ENCODE assay signal across 1 cellular context in the genomic region with DNA sequence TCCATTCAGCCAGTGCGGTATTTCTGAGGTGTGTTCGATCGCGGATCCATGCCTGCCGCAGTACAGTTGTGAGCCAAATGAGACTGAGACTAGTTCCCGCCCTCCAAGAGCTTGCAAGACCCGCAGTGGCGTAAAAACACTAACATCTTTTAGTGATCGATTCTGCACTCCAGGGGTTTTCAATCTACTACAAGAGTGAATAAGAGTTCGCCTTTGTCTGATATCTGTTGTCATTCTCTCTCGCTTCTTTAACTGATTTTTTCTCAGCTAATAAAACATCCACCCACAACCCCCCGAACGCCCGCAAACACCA.
TF ChIP-seq lines count a peak whose summit lies in the region.

No MANE protein-coding gene starts in this region.

TF ChIP-seq in HEK293, 187 proteins besides CTCF, POLR2A, EP300 and RAD21 (continued from another document):
- TF ChIP-seq, protein P1, sequence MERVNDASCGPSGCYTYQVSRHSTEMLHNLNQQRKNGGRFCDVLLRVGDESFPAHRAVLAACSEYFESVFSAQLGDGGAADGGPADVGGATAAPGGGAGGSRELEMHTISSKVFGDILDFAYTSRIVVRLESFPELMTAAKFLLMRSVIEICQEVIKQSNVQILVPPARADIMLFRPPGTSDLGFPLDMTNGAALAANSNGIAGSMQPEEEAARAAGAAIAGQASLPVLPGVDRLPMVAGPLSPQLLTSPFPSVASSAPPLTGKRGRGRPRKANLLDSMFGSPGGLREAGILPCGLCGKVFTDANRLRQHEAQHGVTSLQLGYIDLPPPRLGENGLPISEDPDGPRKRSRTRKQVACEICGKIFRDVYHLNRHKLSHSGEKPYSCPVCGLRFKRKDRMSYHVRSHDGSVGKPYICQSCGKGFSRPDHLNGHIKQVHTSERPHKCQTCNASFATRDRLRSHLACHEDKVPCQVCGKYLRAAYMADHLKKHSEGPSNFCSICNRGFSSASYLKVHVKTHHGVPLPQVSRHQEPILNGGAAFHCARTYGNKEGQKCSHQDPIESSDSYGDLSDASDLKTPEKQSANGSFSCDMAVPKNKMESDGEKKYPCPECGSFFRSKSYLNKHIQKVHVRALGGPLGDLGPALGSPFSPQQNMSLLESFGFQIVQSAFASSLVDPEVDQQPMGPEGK (tag by site-specific recombination; IDR thresholded peaks at IDR 0.05) = 0 out of 2 replicates have a peak, but pooled peaks have one; percentile 52
- TF ChIP-seq ZNF501 (tag by site-specific recombination; IDR thresholded peaks at IDR 0.05) (0 out of 2 replicates have a peak, but pooled peaks have one; percentile 24), ZNF324 (tag by site-specific recombination; IDR thresholded peaks at IDR 0.05) (no peak), ZBTB8A (tag by site-specific recombination; IDR thresholded peaks at IDR 0.05) (peak; percentile 27; the same call in 1 of the 2 replicates), KLF10 (tag by site-specific recombination; IDR thresholded peaks at IDR 0.05) (no peak)
- TF ChIP-seq, protein P2, sequence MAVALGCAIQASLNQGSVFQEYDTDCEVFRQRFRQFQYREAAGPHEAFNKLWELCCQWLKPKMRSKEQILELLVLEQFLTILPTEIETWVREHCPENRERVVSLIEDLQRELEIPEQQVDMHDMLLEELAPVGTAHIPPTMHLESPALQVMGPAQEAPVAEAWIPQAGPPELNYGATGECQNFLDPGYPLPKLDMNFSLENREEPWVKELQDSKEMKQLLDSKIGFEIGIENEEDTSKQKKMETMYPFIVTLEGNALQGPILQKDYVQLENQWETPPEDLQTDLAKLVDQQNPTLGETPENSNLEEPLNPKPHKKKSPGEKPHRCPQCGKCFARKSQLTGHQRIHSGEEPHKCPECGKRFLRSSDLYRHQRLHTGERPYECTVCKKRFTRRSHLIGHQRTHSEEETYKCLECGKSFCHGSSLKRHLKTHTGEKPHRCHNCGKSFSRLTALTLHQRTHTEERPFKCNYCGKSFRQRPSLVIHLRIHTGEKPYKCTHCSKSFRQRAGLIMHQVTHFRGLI (tag by site-specific recombination; IDR thresholded peaks at IDR 0.05) = peak; percentile 3; the same call in 1 of the 2 replicates
TF ChIP-seq in HEK293: peak in this region for 12.
